Comparison of ENCODE assay signal across 8 cellular contexts in the genomic region with DNA sequence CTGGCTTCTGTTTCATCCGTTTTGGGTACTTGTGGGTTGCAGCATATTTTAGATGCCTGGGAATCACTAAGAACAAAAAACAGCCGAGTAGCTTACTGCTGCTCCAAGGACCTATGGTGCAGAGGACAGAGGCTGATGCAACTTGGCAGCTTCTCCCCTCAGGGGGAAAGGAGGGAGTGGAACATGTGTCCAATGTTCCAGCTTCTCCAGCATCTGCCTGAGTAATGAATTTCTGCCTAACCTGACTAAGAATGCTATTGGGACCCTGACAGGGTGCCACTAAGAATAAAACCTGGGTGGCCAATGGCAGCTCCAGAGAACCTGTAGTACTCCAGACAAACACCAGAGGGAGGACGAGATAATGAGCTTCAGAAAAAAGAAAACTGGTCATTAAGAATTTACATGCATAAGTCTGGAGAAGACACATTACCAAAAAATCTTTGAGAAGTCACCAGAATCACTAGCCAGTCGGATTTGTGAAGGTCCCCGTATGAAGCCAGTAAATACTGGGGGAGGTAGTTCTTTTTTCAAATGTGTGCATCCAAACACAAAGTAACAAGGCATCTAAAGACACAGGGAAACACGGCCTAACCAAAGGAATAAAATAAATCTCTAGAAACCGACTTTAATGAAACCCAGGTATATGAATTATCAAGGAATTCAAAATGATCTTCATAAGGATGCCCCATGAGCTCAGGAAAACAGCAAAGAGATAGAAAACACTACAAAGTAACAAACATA.
DNase-seq lines count a peak whose midpoint lies in the region; ATAC-seq and TF ChIP-seq lines count a peak whose summit lies in the region.

No MANE protein-coding gene starts in this region.

- H3K4me1 ChIP-seq in GM23248 (ENCODE audit: insufficient read depth) (no peaks in the 10 kb centered on the region), gastrocnemius medialis (no peaks in the 10 kb centered on the region)

- no peaks in the 10 kb centered on the region for H3K9me2 ChIP-seq in GM23248 (ENCODE audit: insufficient read depth)

- no peaks in the 10 kb centered on the region for H3F3A ChIP-seq in GM23248 (ENCODE audit: insufficient read depth)

- H3K27ac ChIP-seq in GM23248 = no peak overlapping the region
- no peak overlapping the region for H3K27ac ChIP-seq in gastrocnemius medialis

- no peaks in the 10 kb centered on the region for H3K36me3 ChIP-seq in GM23248 (ENCODE audit: low read depth)
- no peaks in the 10 kb centered on the region for H3K36me3 ChIP-seq in gastrocnemius medialis

- H4K20me1 ChIP-seq in GM23248 (ENCODE audit: insufficient read depth) = no peaks in the 10 kb centered on the region

- in situ Hi-C loops in GM23248 (cut with MboI) = no loop called here
- in situ Hi-C loops in gastrocnemius medialis (cut with MboI; ENCODE audit: low sequenced_read_pairs in 4 of 4) = no loop called here

- intact Hi-C loops in gastrocnemius medialis (cut with DNase I; ENCODE audit: low total_unique reads) = no loop called here

- H3K79me2 ChIP-seq in GM23248 (ENCODE audit: insufficient read depth) = no peaks in the 10 kb centered on the region

- peak; percentile 74 for TF ChIP-seq CTCF in fibroblast of villous mesenchyme (IDR thresholded peaks at IDR 0.05; ENCODE audit: insufficient read depth, low read depth, low read length)
- peak in 1 of 5 experiments; percentile 22 for TF ChIP-seq CTCF in gastrocnemius medialis (IDR thresholded peaks at IDR 0.05 in 4 of 5, conservative IDR thresholded peaks at IDR 0.05 in 1 of 5)

- 6 to 8% methylated on average over 7 of the region's 7 CpGs for WGBS in GM23248 (ENCODE audit: low coverage in 1 of 2, low lambda C conversion rate in 2 of 2, missing lambda C conversion rate in 2 of 2), 2 experiments

- no peak overlapping the region for H3K9ac ChIP-seq in GM23248

- no peak for TF ChIP-seq POLR2A in gastrocnemius medialis (IDR thresholded peaks at IDR 0.05)

- H3K27me3 ChIP-seq in GM23248 (replicated peaks; ENCODE audit: insufficient read depth) (no peaks in the 10 kb centered on the region), gastrocnemius medialis (no peaks in the 10 kb centered on the region)

- H3K4me2 ChIP-seq in GM23248 (ENCODE audit: unreplicated experiment) = no peak overlapping the region

- no peak overlapping the region for H3K4me3 ChIP-seq in GM23248
- no peak overlapping the region for H3K4me3 ChIP-seq in fibroblast of villous mesenchyme (ENCODE audit: low read depth, low read length)
- H3K4me3 ChIP-seq in gastrocnemius medialis = no peak overlapping the region

- DNase-seq in NCI-H2171 treated with DMSO at 0.1 percent for 48 hours (lab: John Stamatoyannopoulos, UW) = peak; percentile 0
- no peak for DNase-seq in NCI-H2171 (lab: John Stamatoyannopoulos, UW)
- DNase-seq in GM23248 = peak; percentile 42
- peak; percentile 1 for DNase-seq in M059J (ENCODE audit: low read depth)
- peak; percentile 62 for DNase-seq in activated CD8-positive, alpha-beta memory T cell treated with anti-CD3 and anti-CD28 coated beads for 24 hours
- DNase-seq in fibroblast of villous mesenchyme (ENCODE audit: low read depth) = peak; percentile 37
- peak; percentile 20 to 50 for DNase-seq in gastrocnemius medialis
- no peak for DNase-seq in superior temporal gyrus (ENCODE audit: extremely low spot score)

- H3K9me3 ChIP-seq in GM23248 (ENCODE audit: low read depth) (no peaks in the 10 kb centered on the region), gastrocnemius medialis (no peaks in the 10 kb centered on the region)

- no peak overlapping the region for H2AFZ ChIP-seq in GM23248

- ATAC-seq in gastrocnemius medialis = peak; percentile 62 to 74

Comparison
In these comparisons a context has a peak if more than half of its experiments do, and no peak if none do; other contexts are left out.
1. DNase-seq: peak in NCI-H2171 treated with DMSO at 0.1 percent for 48 hours (single experiment), GM23248 (single experiment), M059J (single experiment), activated CD8-positive, alpha-beta memory T cell treated with anti-CD3 and anti-CD28 coated beads for 24 hours (single experiment), fibroblast of villous mesenchyme (single experiment) and gastrocnemius medialis (2 of 2); none in NCI-H2171 (single experiment) and superior temporal gyrus (single experiment).